Comparison of ENCODE assay signal across 31 cellular contexts in genomic region chr16:1320658-1321240, GRCh38.
"Had no signal": no experiment of that assay in that cellular context is flagged by ENCODE, and none has a peak within 500 bp of the region (broad histone marks: within the 10 kb centered on the region; RNA-seq: fewer than 3 reads in every experiment).

No MANE protein-coding gene starts in this region.

- H3K4me3 ChIP-seq: heart right ventricle, hepatocyte, left lung, lower lobe of right lung, mucosa of descending colon, pancreas, prostate gland, skin epidermis, stomach, testis, thyroid gland, transverse colon, upper lobe of left lung, vagina had no signal

- H3K9me3 Mint-ChIP-seq: natural killer cell treated with Interleukin-12 subunit alpha and Interleukin-12 subunit beta and Interleukin-15 and Interleukin-18, amount 100 ng/mL, for 72 hours had no signal

- H3K27ac Mint-ChIP-seq: naive thymus-derived CD4-positive, alpha-beta T cell; natural killer cell treated with Interleukin-12 subunit alpha and Interleukin-12 subunit beta and Interleukin-15 and Interleukin-18, amount 100 ng/mL, for 72 hours had no signal

- ATAC-seq: left colon; left lung; lower lobe of right lung; mucosa of descending colon; naive thymus-derived CD4-positive, alpha-beta T cell; pancreas; sciatic nerve had no signal

- H3K27me3 Mint-ChIP-seq: naive thymus-derived CD4-positive, alpha-beta T cell; natural killer cell treated with Interleukin-12 subunit alpha and Interleukin-12 subunit beta and Interleukin-15 and Interleukin-18, amount 100 ng/mL, for 72 hours had no signal

- H2AFZ ChIP-seq: hepatocyte had no signal

- H3K27ac ChIP-seq: heart right ventricle, hepatocyte, left lung, lower lobe of right lung, pancreas, prostate gland, skin epidermis, stomach, testis, thyroid gland, transverse colon, upper lobe of left lung, vagina had no signal

- H3K4me1 ChIP-seq: left lung, lower lobe of right lung, pancreas, prostate gland, stomach, testis, thyroid gland, transverse colon, vagina had no signal

- H3K4me2 ChIP-seq: hepatocyte had no signal

- H3K27me3 ChIP-seq: heart right ventricle, hepatocyte, left lung, pancreas, stomach, testis, thyroid gland, transverse colon, upper lobe of left lung, vagina had no signal

- DNase-seq: heart right ventricle; kidney; left colon; left lung; lower lobe of right lung; mammary epithelial cell; mesendoderm; midbrain; mucosa of descending colon; naive thymus-derived CD4-positive, alpha-beta T cell; nucleus accumbens; posterior cingulate gyrus; retina; stimulated activated CD4-positive, alpha-beta T cell treated with anti-CD3 and anti-CD28 coated beads, Interleukin-12 subunit alpha, Interleukin-12 subunit beta, amount 100 ng/mL, for 4 hours; stimulated activated CD4-positive, alpha-beta T cell treated with anti-CD3 and anti-CD28 coated beads, Interleukin-15, amount 100 ng/mL, for 24 hours; stimulated activated CD4-positive, alpha-beta T cell treated with anti-CD3 and anti-CD28 coated beads, Interleukin-2, amount 100 ng/mL, for 24 hours; stimulated activated CD4-positive, alpha-beta T cell treated with anti-CD3 and anti-CD28 coated beads, Interleukin-4, amount 100 ng/mL, for 1 hour; stimulated activated naive CD4-positive, alpha-beta T cell; stomach; testis; thyroid gland; transverse colon had no signal

- H3K4me3 Mint-ChIP-seq: naive thymus-derived CD4-positive, alpha-beta T cell; natural killer cell treated with Interleukin-12 subunit alpha and Interleukin-12 subunit beta and Interleukin-15 and Interleukin-18, amount 100 ng/mL, for 72 hours had no signal

- H3K9me3 ChIP-seq: heart right ventricle, left lung, lower lobe of right lung, mucosa of descending colon, pancreas, prostate gland, stomach, testis, thyroid gland, transverse colon, upper lobe of left lung, vagina had no signal

- FAIRE-seq: islet of Langerhans, kidney, pancreas had no signal
